22 cellular contexts compared by ENCODE assay signal in the genomic region with DNA sequence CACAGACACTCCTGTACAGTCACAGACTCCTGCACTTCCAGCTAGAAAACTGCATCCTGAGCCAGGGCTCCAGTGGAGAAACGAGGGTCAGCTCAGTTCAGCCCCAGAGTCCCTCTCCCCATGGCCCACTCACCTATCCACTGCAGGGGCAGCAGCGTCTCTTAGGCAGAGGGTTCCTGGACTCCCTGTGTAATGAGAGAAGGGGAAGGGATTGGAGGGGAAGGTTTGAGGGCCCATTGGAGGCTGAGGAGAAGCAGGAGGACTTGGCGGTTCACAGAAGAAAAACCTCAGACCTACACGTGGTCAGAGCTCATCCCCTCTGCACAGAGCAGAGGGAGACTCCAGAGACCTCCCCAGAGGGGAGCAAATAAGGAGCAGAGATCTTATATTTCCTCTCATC. TPM values are rescaled to one million over a fixed set of nuclear protein-coding genes. Genes with fewer than 3 reads are reported as not detected.
DNase-seq lines count a peak whose midpoint lies in the region; ATAC-seq and TF ChIP-seq lines count a peak whose summit lies in the region.
"Had no signal": no experiment of that assay in that cellular context is flagged by ENCODE, and none has a peak within 500 bp of the region (broad histone marks: within the 10 kb centered on the region; RNA-seq: fewer than 3 reads in every experiment).

No MANE protein-coding gene starts in this region.

- no peak for ATAC-seq in activated T-cell treated with anti-CD3 and anti-CD28 coated beads, Interleukin-2, amount 50 U/mL, for 4 hours
- ATAC-seq in GM19455 (IDR thresholded peaks at IDR 0.05; ENCODE audit: unreplicated experiment) = no peak
- ATAC-seq in Right ventricle myocardium inferior = no peak

- H3K36me3 ChIP-seq in Loucy (ENCODE audit: insufficient read depth, low read length) = no peaks in the 10 kb centered on the region
- no peaks in the 10 kb centered on the region for H3K36me3 ChIP-seq in neutrophil
- no peaks in the 10 kb centered on the region for H3K36me3 ChIP-seq in SK-N-SH (replicated peaks in 1 of 2; ENCODE audit: control insufficient read depth in 1 of 2, insufficient read depth in 2 of 2, low read length in 1 of 2)
- H3K36me3 ChIP-seq: BE2C, MG63, SJSA1 had no signal

- CTCF ChIA-PET in SK-N-SH (lab: Yijun Ruan, JAX) = interaction anchor here (0.5 to 3.4 kb wide), 6 partner anchors 9 to 365 kb away, joined by 3 to 16 read pairs (median 4); no protein-coding TSS in a partner anchor

- no peak overlapping the region for H2AFZ ChIP-seq in Loucy (ENCODE audit: low read length)
- H2AFZ ChIP-seq in SK-N-SH (ENCODE audit: low read depth) = no peak overlapping the region

- H3K4me2 ChIP-seq in Loucy (ENCODE audit: low read depth, low read length, poor library complexity, severe bottlenecking) = peak overlapping the region; percentile 90
- H3K4me2 ChIP-seq in SK-N-SH = no peak overlapping the region
- H3K4me2 ChIP-seq: KMS-11 had no signal

- H3K27ac ChIP-seq in neutrophil (peak overlapping the region; percentile 55), SK-N-SH (ENCODE audit: low read depth in 2 of 2, low read length in 1 of 2) (no peak overlapping the region)
- H3K27ac ChIP-seq: KMS-11, SJSA1 had no signal

- H3K9me3 ChIP-seq in Loucy (ENCODE audit: insufficient read depth, low read depth, low read length) (no peaks in the 10 kb centered on the region), neutrophil (no peaks in the 10 kb centered on the region), SK-N-SH (no peaks in the 10 kb centered on the region)
- H3K9me3 ChIP-seq: BE2C, MG63, SJSA1 had no signal

- POLR2A ChIA-PET in SK-N-SH (lab: Yijun Ruan, JAX) = no interaction called here

- TF ChIP-seq CTCF in Loucy (conservative IDR thresholded peaks at IDR 0.05; ENCODE audit: low read length) = no peak
- TF ChIP-seq CTCF in neutrophil (IDR thresholded peaks at IDR 0.05) = no peak
- TF ChIP-seq CTCF in SK-N-SH (IDR thresholded peaks at IDR 0.05) = no peak

- H3K4me1 ChIP-seq in Loucy (ENCODE audit: insufficient read depth, low read length, poor library complexity, severe bottlenecking) (peaks cover 41% of the 10 kb centered on the region), neutrophil (ENCODE audit: control insufficient read depth in 1 of 2, insufficient read depth in 1 of 2, low read depth in 1 of 2, low read length in 1 of 2) (peaks cover 42 to 46% of the 10 kb centered on the region in 2 experiments), SK-N-SH (ENCODE audit: control insufficient read depth in 1 of 2, insufficient read depth in 2 of 2, low read depth in 1 of 2, low read length in 1 of 2) (no peaks in the 10 kb centered on the region)
- H3K4me1 ChIP-seq: BE2C, SJSA1 had no signal

- H3K79me2 ChIP-seq in Loucy (ENCODE audit: insufficient read depth, low read length) (peaks cover 31% of the 10 kb centered on the region), SK-N-SH (ENCODE audit: insufficient read depth) (no peaks in the 10 kb centered on the region)

- H3K36me3 Mint-ChIP-seq in activated T-cell treated with anti-CD3 and anti-CD28 coated beads, Interleukin-2, amount 50 U/mL, for 24 hours (ENCODE audit: low read depth) = no peaks in the 10 kb centered on the region
- H3K36me3 Mint-ChIP-seq in activated T-cell treated with anti-CD3 and anti-CD28 coated beads, Interleukin-2, amount 50 U/mL, for 4 hours (ENCODE audit: insufficient read depth) = no peaks in the 10 kb centered on the region
- H3K36me3 Mint-ChIP-seq: CD4-positive, alpha-beta memory T cell had no signal

- H3K4me1 Mint-ChIP-seq in activated T-cell treated with anti-CD3 and anti-CD28 coated beads, Interleukin-2, amount 50 U/mL, for 24 hours (ENCODE audit: low read depth) = peaks cover 61% of the 10 kb centered on the region
- H3K4me1 Mint-ChIP-seq in activated T-cell treated with anti-CD3 and anti-CD28 coated beads, Interleukin-2, amount 50 U/mL, for 4 hours (ENCODE audit: low read depth) = peaks cover 28% of the 10 kb centered on the region

- H3K27me3 ChIP-seq in Loucy (ENCODE audit: insufficient read depth, low read length, poor library complexity, severe bottlenecking) (no peaks in the 10 kb centered on the region), neutrophil (no peaks in the 10 kb centered on the region), SK-N-SH (ENCODE audit: insufficient read depth) (peaks cover 18% of the 10 kb centered on the region; the same call in 1 of the 2 replicates)
- H3K27me3 ChIP-seq: SJSA1 had no signal

- peaks cover 2% of the 10 kb centered on the region for H3K9me3 Mint-ChIP-seq in activated T-cell treated with anti-CD3 and anti-CD28 coated beads, Interleukin-2, amount 50 U/mL, for 24 hours
- no peaks in the 10 kb centered on the region for H3K9me3 Mint-ChIP-seq in activated T-cell treated with anti-CD3 and anti-CD28 coated beads, Interleukin-2, amount 50 U/mL, for 4 hours
- H3K9me3 Mint-ChIP-seq: CD4-positive, alpha-beta memory T cell had no signal

- TF ChIP-seq EP300 in SK-N-SH (IDR thresholded peaks at IDR 0.05; ENCODE audit: borderline replicate concordance in 1 of 2, low read depth in 1 of 2, low read length in 1 of 2) = no peak

- peak overlapping the region; percentile 78 for H3K4me3 ChIP-seq in Loucy (ENCODE audit: low read length, poor library complexity, severe bottlenecking)
- H3K4me3 ChIP-seq in neutrophil (ENCODE audit: low read depth in 1 of 2, low read length in 1 of 2) = no peak overlapping the region
- H3K4me3 ChIP-seq in SK-N-SH (ENCODE audit: low read depth in 2 of 2, low read length in 1 of 2) = no peak overlapping the region
- H3K4me3 ChIP-seq: MG63, SJSA1 had no signal

- H3K9ac ChIP-seq in Loucy (ENCODE audit: low read depth, low read length, poor library complexity, severe bottlenecking) (peak overlapping the region; percentile 90), SK-N-SH (no peak overlapping the region)
- H3K9ac ChIP-seq: KMS-11 had no signal

- H3K27ac Mint-ChIP-seq in activated T-cell treated with anti-CD3 and anti-CD28 coated beads, Interleukin-2, amount 50 U/mL, for 24 hours = no peak overlapping the region
- H3K27ac Mint-ChIP-seq: CD4-positive, alpha-beta memory T cell; HFFc6 had no signal

- peak; percentile 22 for DNase-seq in activated T-cell treated with anti-CD3 and anti-CD28 coated beads, Interleukin-2, amount 50 U/mL, for 24 hours
- no peak for DNase-seq in activated T-cell treated with anti-CD3 and anti-CD28 coated beads, Interleukin-2, amount 50 U/mL, for 4 hours
- DNase-seq in Right ventricle myocardium inferior (ENCODE audit: missing footprints) = no peak
- DNase-seq in SK-N-SH = no peak
- DNase-seq: BE2C; Calu3; CD4-positive, alpha-beta memory T cell; EL; H7; HFFc6; MG63; NCI-H1092; NCI-H1436 treated with DMSO at 0.1 percent for 48 hours; NCI-H2029 treated with DMSO at 0.1 percent for 48 hours; NCI-H2171; NCI-H526 had no signal

- peaks cover 35% of the 10 kb centered on the region for H3K27me3 Mint-ChIP-seq in activated T-cell treated with anti-CD3 and anti-CD28 coated beads, Interleukin-2, amount 50 U/mL, for 24 hours
- H3K27me3 Mint-ChIP-seq in activated T-cell treated with anti-CD3 and anti-CD28 coated beads, Interleukin-2, amount 50 U/mL, for 4 hours (ENCODE audit: low read depth) = peaks cover 10% of the 10 kb centered on the region

- WGBS in SK-N-SH (ENCODE audit: low lambda C conversion rate) = 6% methylated on average over 4 of the region's 4 CpGs

- H4K20me1 ChIP-seq in Loucy (ENCODE audit: insufficient read depth, low read length, poor library complexity, severe bottlenecking) (no peaks in the 10 kb centered on the region), SK-N-SH (ENCODE audit: insufficient read depth) (no peaks in the 10 kb centered on the region)

- H3K4me3 Mint-ChIP-seq in activated T-cell treated with anti-CD3 and anti-CD28 coated beads, Interleukin-2, amount 50 U/mL, for 24 hours = no peak overlapping the region
- H3K4me3 Mint-ChIP-seq in activated T-cell treated with anti-CD3 and anti-CD28 coated beads, Interleukin-2, amount 50 U/mL, for 4 hours = no peak overlapping the region
- H3K4me3 Mint-ChIP-seq: CD4-positive, alpha-beta memory T cell; HFFc6 had no signal

- no peaks in the 10 kb centered on the region for H3K9me2 ChIP-seq in Loucy (replicated peaks; ENCODE audit: low read depth, low read length)
- no peaks in the 10 kb centered on the region for H3K9me2 ChIP-seq in SK-N-SH

- no peak for TF ChIP-seq RAD21 in SK-N-SH (IDR thresholded peaks at IDR 0.05; ENCODE audit: low read length)

- intact Hi-C loops in Right ventricle myocardium inferior (cut with DNase I) = no loop called here

- H3F3A ChIP-seq in Loucy (ENCODE audit: low read depth) (peaks cover 7% of the 10 kb centered on the region; the same call in 1 of the 2 replicates), SK-N-SH (replicated peaks; ENCODE audit: insufficient read depth) (no peaks in the 10 kb centered on the region)

RNA-seq across cellular contexts. Expression of a gene that starts 9.2 kb away (rescaled TPM):
- not detected for total RNA-seq in activated T-cell treated with anti-CD3 and anti-CD28 coated beads, Interleukin-2, amount 50 U/mL, for 4 hours
- not detected for total RNA-seq in Right ventricle myocardium inferior
- polyA plus RNA-seq in SK-N-SH (2012; rRNA removed) = not detected in 2 replicates
- polyA plus RNA-seq in SK-N-SH (2012; cell fraction: cytosol; rRNA removed) = not detected in 2 replicates
- not detected in 2 replicates for polyA plus RNA-seq in SK-N-SH (2012; cell fraction: nucleus; rRNA removed)
- total RNA-seq: Calu3; CD4-positive, alpha-beta memory T cell; H7; HFFc6; HT-29; SJSA1 had no signal
- polyA plus RNA-seq: CD4-positive, alpha-beta memory T cell had no signal

RNA-seq across cellular contexts. Expression of a gene that starts 10.9 kb away (rescaled TPM):
- total RNA-seq in activated T-cell treated with anti-CD3 and anti-CD28 coated beads, Interleukin-2, amount 50 U/mL, for 4 hours = not detected
- 0.08 TPM for total RNA-seq in Right ventricle myocardium inferior
- not detected in 2 replicates for polyA plus RNA-seq in SK-N-SH (2012; rRNA removed)
- polyA plus RNA-seq in SK-N-SH (2012; cell fraction: cytosol; rRNA removed) = not detected in 2 replicates
- polyA plus RNA-seq in SK-N-SH (2012; cell fraction: nucleus; rRNA removed) = not detected in 2 replicates
- total RNA-seq: Calu3; CD4-positive, alpha-beta memory T cell; H7; HFFc6; HT-29; SJSA1 had no signal
- polyA plus RNA-seq: CD4-positive, alpha-beta memory T cell had no signal

RNA-seq across cellular contexts. Expression of a gene that starts 32.4 kb away (rescaled TPM):
- 1 to 10 TPM in 1 of 3 donors, under 1 TPM in 1, not detected in 1; 0.51 to 1.3 TPM for total RNA-seq in activated T-cell treated with anti-CD3 and anti-CD28 coated beads, Interleukin-2, amount 50 U/mL, for 4 hours
- 0.19 TPM for total RNA-seq in Right ventricle myocardium inferior
- not detected in 2 replicates for polyA plus RNA-seq in SK-N-SH (2012; rRNA removed)
- polyA plus RNA-seq in SK-N-SH (2012; cell fraction: cytosol; rRNA removed) = not detected in 2 replicates
- polyA plus RNA-seq in SK-N-SH (2012; cell fraction: nucleus; rRNA removed) = not detected in 2 replicates
- total RNA-seq: Calu3; CD4-positive, alpha-beta memory T cell; H7; HFFc6; HT-29; SJSA1 had no signal
- polyA plus RNA-seq: CD4-positive, alpha-beta memory T cell had no signal

RNA-seq across cellular contexts. Expression of a gene that starts 51.7 kb away (rescaled TPM):
- total RNA-seq in activated T-cell treated with anti-CD3 and anti-CD28 coated beads, Interleukin-2, amount 50 U/mL, for 4 hours = under 1 TPM; 0.43 to 0.63 (median 0.53) TPM
- total RNA-seq in Right ventricle myocardium inferior = 1.1 TPM
- polyA plus RNA-seq in SK-N-SH (2012; rRNA removed) = not detected in 2 replicates
- not detected in 2 replicates for polyA plus RNA-seq in SK-N-SH (2012; cell fraction: cytosol; rRNA removed)
- not detected in 2 replicates for polyA plus RNA-seq in SK-N-SH (2012; cell fraction: nucleus; rRNA removed)
- total RNA-seq: Calu3, H7, HFFc6, HT-29, SJSA1 had no signal
